ENCODE assay signal across 1 cellular context in genomic region chr15:28672122-28672521, GRCh38. TPM values are rescaled to one million over a fixed set of nuclear protein-coding genes. Genes with fewer than 3 reads are reported as not detected.
"Had no signal": no experiment of that assay in that cellular context is flagged by ENCODE, and none has a peak within 500 bp of the region (broad histone marks: within the 10 kb centered on the region; RNA-seq: fewer than 3 reads in every experiment).

No MANE protein-coding gene starts in this region.

RNA-seq across cellular contexts. Expression of gene GOLGA8M, which starts 40.1 kb away (rescaled TPM):
- total RNA-seq: suprapubic skin had no signal
